ENCODE assay signal across 14 cellular contexts in the genomic region with DNA sequence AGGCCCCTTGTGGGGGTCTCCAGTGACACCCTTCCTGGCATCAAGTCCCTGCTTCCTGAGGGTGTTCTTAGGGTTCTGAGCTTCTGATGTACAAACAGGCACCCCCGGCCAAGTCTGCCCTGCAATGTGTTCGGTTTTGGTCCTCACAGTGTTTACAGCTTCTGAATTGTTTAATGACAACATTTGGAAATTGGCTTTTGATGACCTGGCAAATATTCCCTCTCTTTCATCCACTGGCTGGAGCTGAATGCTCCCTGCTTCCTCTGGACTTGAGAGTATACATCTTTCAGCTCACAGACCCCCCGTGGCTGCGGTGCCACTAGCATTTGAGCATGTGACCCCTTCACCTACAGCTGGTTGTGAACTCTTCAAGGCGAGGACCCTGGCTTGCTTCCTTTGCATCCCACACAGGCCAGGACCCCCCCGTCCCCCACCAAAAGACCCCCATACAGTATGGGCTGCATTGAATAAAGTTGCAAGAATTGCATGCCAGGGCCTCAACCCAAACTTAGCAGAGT.
A peak's percentile ranks its signal among the peaks of the same experiment; 100 is the strongest.
DNase-seq lines count a peak whose midpoint lies in the region; ATAC-seq, FAIRE-seq and TF ChIP-seq lines count a peak whose summit lies in the region.
"Had no signal": no experiment of that assay in that cellular context is flagged by ENCODE, and none has a peak within 500 bp of the region (broad histone marks: within the 10 kb centered on the region; RNA-seq: fewer than 3 reads in every experiment).

No MANE protein-coding gene starts in this region.

- H3K9ac ChIP-seq in K562 (ENCODE audit: insufficient read depth in 1 of 2, low read depth in 2 of 2, low read length in 2 of 2) (no peak overlapping the region), mesenchymal stem cell (ENCODE audit: low read length) (no peak overlapping the region)

- H3K27ac Mint-ChIP-seq in CD4-positive, CD25-positive, alpha-beta regulatory T cell = peak overlapping the region in 2 of 3 donors; percentile 49 to 50
- H3K27ac Mint-ChIP-seq: CD4-positive, alpha-beta T cell had no signal

- ATAC-seq in CD4-positive, CD25-positive, alpha-beta regulatory T cell (ENCODE audit: low read depth in 2 of 2) = no peak
- ATAC-seq in K562 (no peak), HG02981 (IDR thresholded peaks at IDR 0.05; ENCODE audit: unreplicated experiment) (no peak)
- ATAC-seq: GM12878 had no signal

- no peaks in the 10 kb centered on the region for H3K27me3 Mint-ChIP-seq in CD4-positive, CD25-positive, alpha-beta regulatory T cell
- H3K27me3 Mint-ChIP-seq: CD4-positive, alpha-beta T cell had no signal

- no peak for TF ChIP-seq EP300 in K562 (IDR thresholded peaks at IDR 0.05; ENCODE audit: low read length)

- H3K4me3 ChIP-seq in CD4-positive, CD25-positive, alpha-beta regulatory T cell (ENCODE audit: low read depth, low read length) = no peak overlapping the region
- H3K4me3 ChIP-seq in K562 (no peak overlapping the region), mesenchymal stem cell (ENCODE audit: insufficient read depth in 1 of 2, low read depth in 1 of 2, low read length in 2 of 2) (no peak overlapping the region)
- H3K4me3 ChIP-seq: GM12878 had no signal

- no peak overlapping the region for H3K4me3 Mint-ChIP-seq in CD4-positive, CD25-positive, alpha-beta regulatory T cell
- H3K4me3 Mint-ChIP-seq: CD4-positive, alpha-beta T cell; H9 had no signal

- H3K79me1 ChIP-seq in mesenchymal stem cell (replicated peaks; ENCODE audit: low read length, poor library complexity, severe bottlenecking) = no peaks in the 10 kb centered on the region

- no peaks in the 10 kb centered on the region for H3K79me2 ChIP-seq in K562 (ENCODE audit: control insufficient read depth, insufficient read depth, low read length)

- intact Hi-C loops in K562 (cut with micrococcal nuclease) = no loop called here

- WGBS in K562 (ENCODE audit: insufficient coverage, low coverage, missing lambda C conversion rate) = 32% methylated on average over 6 of the region's 6 CpGs
- 93% methylated on average over 6 of the region's 6 CpGs for WGBS in mesenchymal stem cell

- H3K36me3 ChIP-seq in CD4-positive, CD25-positive, alpha-beta regulatory T cell (ENCODE audit: control insufficient read depth, insufficient read depth, low read length) = peaks cover 2% of the 10 kb centered on the region
- no peaks in the 10 kb centered on the region for H3K36me3 ChIP-seq in K562 (ENCODE audit: control insufficient read depth, insufficient read depth, low read length)
- peaks cover 33 to 42% of the 10 kb centered on the region in 2 experiments for H3K36me3 ChIP-seq in mesenchymal stem cell (ENCODE audit: control insufficient read depth in 1 of 2, insufficient read depth in 2 of 2, low read depth in 1 of 2, low read length in 2 of 2)

- no peak overlapping the region for H2BK120ac ChIP-seq in mesenchymal stem cell (ENCODE audit: low read depth, low read length)

- peaks cover 18% of the 10 kb centered on the region for H3K36me3 Mint-ChIP-seq in CD4-positive, CD25-positive, alpha-beta regulatory T cell

- H4K8ac ChIP-seq in mesenchymal stem cell (ENCODE audit: low read length) = no peak overlapping the region

- H3K9me1 ChIP-seq in K562 (ENCODE audit: control insufficient read depth, insufficient read depth, low read length) = no peaks in the 10 kb centered on the region

- H2AK5ac ChIP-seq in mesenchymal stem cell (ENCODE audit: low read length, severe bottlenecking) = peak overlapping the region; percentile 10

- H3K4ac ChIP-seq in mesenchymal stem cell (ENCODE audit: low read depth in 1 of 2, low read length in 2 of 2) = no peak overlapping the region

- H2BK12ac ChIP-seq in mesenchymal stem cell (ENCODE audit: low read length in 2 of 2) = no peak overlapping the region

- H3K4me2 ChIP-seq in K562 (ENCODE audit: insufficient read depth, low read length) (no peak overlapping the region), mesenchymal stem cell (ENCODE audit: low read length, poor library complexity, severe bottlenecking) (no peak overlapping the region)

- H3K9me3 ChIP-seq in CD4-positive, CD25-positive, alpha-beta regulatory T cell (ENCODE audit: control insufficient read depth in 2 of 2, low read length in 2 of 2) = no peaks in the 10 kb centered on the region
- H3K9me3 ChIP-seq in K562 (replicated peaks; ENCODE audit: control insufficient read depth, insufficient read depth, low read depth, low read length) (no peaks in the 10 kb centered on the region), mesenchymal stem cell (ENCODE audit: control insufficient read depth, low read length) (no peaks in the 10 kb centered on the region)

- no peak overlapping the region for H3K23ac ChIP-seq in mesenchymal stem cell (ENCODE audit: low read length in 2 of 2)

- no peak overlapping the region for H2BK5ac ChIP-seq in mesenchymal stem cell (ENCODE audit: low read depth, low read length, poor library complexity, severe bottlenecking)

- no peak for FAIRE-seq in K562 (lab: Jason Lieb, UNC)
- FAIRE-seq: GM12878, GM18507 had no signal

- DNase-seq in CD4-positive, CD25-positive, alpha-beta regulatory T cell = no peak
- no peak for DNase-seq in K562 (ENCODE audit: extremely low read depth in 1 of 4, low spot score in 3 of 4)
- DNase-seq in mesenchymal stem cell = no peak
- no peak for DNase-seq in mucosa of gallbladder (ENCODE audit: low spot score)
- DNase-seq in activated CD4-positive, CD25-positive, alpha-beta regulatory T cell treated with anti-CD3 and anti-CD28 coated beads, Interleukin-2, amount 50 U/mL, for 72 hours = no peak
- no peak for DNase-seq in NCI-H1436 (lab: John Stamatoyannopoulos, UW)
- DNase-seq: Calu3; CD4-positive, alpha-beta T cell; DMS 273 treated with DMSO at 0.1 percent for 48 hours; GOT3; H9 had no signal

- TF ChIP-seq CTCF in K562 (IDR thresholded peaks at IDR 0.05 in 2 of 3, conservative IDR thresholded peaks at IDR 0.05 in 1 of 3; ENCODE audit: insufficient read depth in 2 of 3, low read depth in 1 of 3, low read length in 3 of 3) = no peak

- no peak overlapping the region for H4K91ac ChIP-seq in mesenchymal stem cell (ENCODE audit: low read length)

- CTCF ChIA-PET in K562 (lab: Yijun Ruan, JAX; ENCODE audit: low intra/inter-chr PET ratio) = no interaction called here

- H3K4me1 Mint-ChIP-seq in CD4-positive, CD25-positive, alpha-beta regulatory T cell = peaks cover 0 to 3% (median 0%) of the 10 kb centered on the region in 4 donors

- no TSS peak for BruUV-seq in K562 (replicated peaks; lab: Mats Ljungman, UMichigan)

- H3K18ac ChIP-seq in mesenchymal stem cell (ENCODE audit: low read depth in 1 of 2, low read length in 2 of 2) = no peak overlapping the region

- H3K14ac ChIP-seq in mesenchymal stem cell (ENCODE audit: low read length in 2 of 2) = no peak overlapping the region

- in situ Hi-C loops in K562 (cut with MboI) = no loop called here

- H2AFZ ChIP-seq in K562 (ENCODE audit: low read depth, low read length) (no peak overlapping the region), mesenchymal stem cell (ENCODE audit: low read depth, low read length) (no peak overlapping the region)

- no peaks in the 10 kb centered on the region for H3K9me3 Mint-ChIP-seq in CD4-positive, CD25-positive, alpha-beta regulatory T cell
- H3K9me3 Mint-ChIP-seq: CD4-positive, alpha-beta T cell had no signal

- TF ChIP-seq POLR2A in K562 (conservative IDR thresholded peaks at IDR 0.05) = no peak

- no peaks in the 10 kb centered on the region for H3K4me1 ChIP-seq in CD4-positive, CD25-positive, alpha-beta regulatory T cell (ENCODE audit: control insufficient read depth, insufficient read depth, low read length, poor library complexity, severe bottlenecking)
- H3K4me1 ChIP-seq in K562 (replicated peaks in 1 of 2; ENCODE audit: control insufficient read depth in 2 of 2, insufficient read depth in 2 of 2, low read length in 2 of 2) (no peaks in the 10 kb centered on the region), mesenchymal stem cell (ENCODE audit: control insufficient read depth, insufficient read depth, low read depth, low read length) (peaks cover 5% of the 10 kb centered on the region)

- H3K27ac ChIP-seq in CD4-positive, CD25-positive, alpha-beta regulatory T cell (ENCODE audit: insufficient read depth, low read length, poor library complexity, severe bottlenecking) = no peak overlapping the region
- H3K27ac ChIP-seq in K562 (ENCODE audit: extremely low read depth, low read depth, low read length) (no peak overlapping the region), mesenchymal stem cell (ENCODE audit: low read length, poor library complexity, severe bottlenecking) (no peak overlapping the region)

- no peaks in the 10 kb centered on the region for H4K20me1 ChIP-seq in K562 (replicated peaks; ENCODE audit: control insufficient read depth, insufficient read depth, low read length)

- no peak for TF ChIP-seq RAD21 in K562 (CRISPR knock-in tag; conservative IDR thresholded peaks at IDR 0.05 in 1 of 2, IDR thresholded peaks at IDR 0.05 in 1 of 2)

- no peaks in the 10 kb centered on the region for H3K27me3 ChIP-seq in CD4-positive, CD25-positive, alpha-beta regulatory T cell (ENCODE audit: control insufficient read depth, insufficient read depth, low read length)
- H3K27me3 ChIP-seq in K562 (ENCODE audit: control insufficient read depth in 2 of 2, insufficient read depth in 2 of 2, low read length in 2 of 2) (no peaks in the 10 kb centered on the region), mesenchymal stem cell (ENCODE audit: control insufficient read depth in 1 of 2, insufficient read depth in 1 of 2, low read length in 2 of 2) (no peaks in the 10 kb centered on the region)

- H2BK15ac ChIP-seq in mesenchymal stem cell (ENCODE audit: low read depth, poor library complexity, severe bottlenecking) = no peak overlapping the region

- POLR2A ChIA-PET in K562 (lab: Yijun Ruan, JAX) = interaction anchor here (1.0 kb wide), 2 partner anchors 29 to 35 kb away, joined by 3 to 4 read pairs; no protein-coding TSS in a partner anchor

TF ChIP-seq in K562, 482 proteins besides CTCF, POLR2A, EP300 and RAD21 (continues in another document):
- TF ChIP-seq MAFF (IDR thresholded peaks at IDR 0.05; ENCODE audit: low read length) (0 out of 2 replicates have a peak, but pooled peaks have one; percentile 7), ZNF316 (IDR thresholded peaks at IDR 0.05) (peak; percentile 28; the same call in 1 of the 2 replicates), SMARCA4 (IDR thresholded peaks at IDR 0.05) (no peak), C11orf30 (IDR thresholded peaks at IDR 0.05; ENCODE audit: low read depth) (0 out of 2 replicates have a peak, but pooled peaks have one; percentile 15), RFX5 (IDR thresholded peaks at IDR 0.05; ENCODE audit: low read depth, low read length) (no peak)
- TF ChIP-seq, protein P1, sequence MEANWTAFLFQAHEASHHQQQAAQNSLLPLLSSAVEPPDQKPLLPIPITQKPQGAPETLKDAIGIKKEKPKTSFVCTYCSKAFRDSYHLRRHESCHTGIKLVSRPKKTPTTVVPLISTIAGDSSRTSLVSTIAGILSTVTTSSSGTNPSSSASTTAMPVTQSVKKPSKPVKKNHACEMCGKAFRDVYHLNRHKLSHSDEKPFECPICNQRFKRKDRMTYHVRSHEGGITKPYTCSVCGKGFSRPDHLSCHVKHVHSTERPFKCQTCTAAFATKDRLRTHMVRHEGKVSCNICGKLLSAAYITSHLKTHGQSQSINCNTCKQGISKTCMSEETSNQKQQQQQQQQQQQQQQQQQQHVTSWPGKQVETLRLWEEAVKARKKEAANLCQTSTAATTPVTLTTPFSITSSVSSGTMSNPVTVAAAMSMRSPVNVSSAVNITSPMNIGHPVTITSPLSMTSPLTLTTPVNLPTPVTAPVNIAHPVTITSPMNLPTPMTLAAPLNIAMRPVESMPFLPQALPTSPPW (CRISPR knock-in tag; IDR thresholded peaks at IDR 0.05) = no peak
